2 cellular contexts compared by ENCODE assay signal in genomic region chr10:93126484-93127052, GRCh38.
TF ChIP-seq lines count a peak whose summit lies in the region.

No MANE protein-coding gene starts in this region.

TF ChIP-seq in HEK293, 187 proteins besides CTCF, POLR2A, EP300 and RAD21 (continued from another document):
- 0 out of 2 replicates have a peak, but pooled peaks have one; percentile 65 for TF ChIP-seq ZNF280D (tag by site-specific recombination; IDR thresholded peaks at IDR 0.05)
- no peak for TF ChIP-seq ZNF146 (tag by site-specific recombination; IDR thresholded peaks at IDR 0.05)
- no peak for TF ChIP-seq ZNF48 (tag by site-specific recombination; IDR thresholded peaks at IDR 0.05)
- TF ChIP-seq SETDB1 (IDR thresholded peaks at IDR 0.05; ENCODE audit: insufficient read length, low read length): peak; percentile 85
- no peak for TF ChIP-seq ZNF211 (tag by site-specific recombination; IDR thresholded peaks at IDR 0.05; ENCODE audit: low read depth)
- no peak for TF ChIP-seq ZNF555 (tag by site-specific recombination; conservative IDR thresholded peaks at IDR 0.05)

TF ChIP-seq in HepG2, 621 proteins besides CTCF, POLR2A, EP300 and RAD21 (continued from another document):
- TF ChIP-seq MAFK (conservative IDR thresholded peaks at IDR 0.05 in 1 of 2, IDR thresholded peaks at IDR 0.05 in 1 of 2; ENCODE audit: low read length in 2 of 2) (no peak), ZBTB7B (CRISPR knock-in tag; IDR thresholded peaks at IDR 0.05) (no peak), LBX2 (CRISPR knock-in tag; IDR thresholded peaks at IDR 0.05; ENCODE audit: borderline replicate concordance) (no peak), STAG1 (CRISPR knock-in tag; IDR thresholded peaks at IDR 0.05) (0 out of 2 replicates have a peak, but pooled peaks have one; percentile 9), ZFP37 (CRISPR knock-in tag; IDR thresholded peaks at IDR 0.05; ENCODE audit: borderline replicate concordance) (no peak)
